Comparison of ENCODE assay signal across 16 cellular contexts in genomic region chr17:245611-246010, GRCh38.
"Had no signal": no experiment of that assay in that cellular context is flagged by ENCODE, and none has a peak within 500 bp of the region (broad histone marks: within the 10 kb centered on the region; RNA-seq: fewer than 3 reads in every experiment).

No MANE protein-coding gene starts in this region.

- H3K27ac ChIP-seq: dorsolateral prefrontal cortex, gastroesophageal sphincter, heart right ventricle, SK-N-MC, testis, VCaP had no signal

- H3K9me3 ChIP-seq: gastroesophageal sphincter, heart right ventricle, testis had no signal

- H3K4me1 ChIP-seq: gastroesophageal sphincter, heart right ventricle, testis had no signal

- H3K27me3 ChIP-seq: dorsolateral prefrontal cortex, testis had no signal

- FAIRE-seq: astrocyte had no signal

- H3K4me3 ChIP-seq: dorsolateral prefrontal cortex, gastroesophageal sphincter, heart right ventricle, SK-N-MC, smooth muscle cell, testis had no signal

- DNase-seq: activated CD4-positive, alpha-beta T cell treated with anti-CD3 and anti-CD28 coated beads, Interleukin-2, amount 10 ng/mL, durations not matched to agents 24 days and 14 days; activated CD8-positive, alpha-beta T cell treated with anti-CD3 and anti-CD28 coated beads, Interleukin-2, amount 10 ng/mL, durations not matched to agents 7 days and 5 days; endodermal cell; erythroblast; heart right ventricle; retina; stimulated activated naive CD8-positive, alpha-beta T cell treated with anti-CD3 and anti-CD28 coated beads, Interleukin-15, amount 100 ng/mL, for 72 hours; T-helper 1 cell; T1000; testis had no signal

- H3K36me3 ChIP-seq: gastroesophageal sphincter had no signal
